20 cellular contexts compared by ENCODE assay signal in the genomic region with DNA sequence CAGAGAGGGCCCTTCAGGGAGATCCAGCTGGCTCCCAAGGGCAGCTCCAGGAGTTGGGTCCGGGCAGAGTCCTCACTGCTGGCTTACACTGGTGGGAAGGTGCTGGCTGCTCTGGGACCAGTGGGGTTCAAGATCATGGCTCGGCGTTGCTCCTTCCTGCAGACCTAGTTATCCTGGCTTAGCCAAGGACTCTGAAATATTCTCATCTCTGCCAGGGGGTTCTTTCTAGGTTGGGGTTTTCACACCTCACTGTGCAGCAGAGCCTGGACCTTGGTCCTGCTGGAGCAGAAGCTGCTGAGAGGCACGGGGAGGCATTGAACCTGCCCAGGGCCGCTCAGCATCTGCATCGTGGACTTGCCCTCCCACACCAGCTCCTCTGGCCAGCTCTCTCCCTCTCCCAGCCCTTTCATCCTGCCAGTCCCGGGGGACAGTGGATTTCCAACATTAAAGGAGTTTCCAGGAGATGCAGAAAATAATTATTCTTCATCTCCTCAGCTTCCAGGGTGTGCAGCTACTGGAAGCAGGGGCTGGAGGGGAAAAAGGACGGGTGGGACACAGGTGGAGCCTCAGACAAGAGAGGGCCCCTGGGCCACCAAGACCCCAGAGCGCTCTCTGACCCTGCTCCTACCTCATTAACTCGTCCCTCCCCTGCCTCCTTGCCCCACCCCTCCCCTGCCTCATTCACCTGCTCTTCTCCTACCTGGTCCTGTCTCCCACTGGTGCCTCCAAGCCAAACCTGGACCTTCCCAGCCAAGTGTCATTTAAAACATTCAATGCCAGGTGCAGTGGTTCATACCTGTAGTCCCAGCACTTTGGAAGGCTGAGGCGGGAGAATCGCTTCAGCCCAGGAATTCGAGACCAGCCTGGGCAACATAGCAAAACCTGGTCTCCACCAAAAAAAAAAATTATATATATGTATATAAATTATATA. TPM values are rescaled to one million over a fixed set of nuclear protein-coding genes. Genes with fewer than 3 reads are reported as not detected.
DNase-seq lines count a peak whose midpoint lies in the region; ATAC-seq and TF ChIP-seq lines count a peak whose summit lies in the region.
"Had no signal": no experiment of that assay in that cellular context is flagged by ENCODE, and none has a peak within 500 bp of the region (broad histone marks: within the 10 kb centered on the region; RNA-seq: fewer than 3 reads in every experiment).

No MANE protein-coding gene starts in this region.

- H3K36me3 ChIP-seq in right atrium auricular region = no peaks in the 10 kb centered on the region
- no peaks in the 10 kb centered on the region for H3K36me3 ChIP-seq in osteoblast (ENCODE audit: insufficient read depth, low read length)
- H3K36me3 ChIP-seq in mesendoderm (ENCODE audit: control insufficient read depth, insufficient read depth, low read length) = no peaks in the 10 kb centered on the region
- H3K36me3 ChIP-seq: neutrophil, SJSA1, thoracic aorta had no signal

- H2AK5ac ChIP-seq in mesendoderm (ENCODE audit: low read length) = no peak overlapping the region

- no peak overlapping the region for H3K4me3 ChIP-seq in right atrium auricular region
- no peak overlapping the region for H3K4me3 ChIP-seq in dorsolateral prefrontal cortex
- no peak overlapping the region for H3K4me3 ChIP-seq in osteoblast (ENCODE audit: insufficient read depth, low read length)
- no peak overlapping the region for H3K4me3 ChIP-seq in mesendoderm (ENCODE audit: low read length)
- H3K4me3 ChIP-seq: SJSA1, smooth muscle cell, thoracic aorta had no signal

- intact Hi-C loops in Right ventricle myocardium inferior (cut with DNase I) (no loop called here), dorsolateral prefrontal cortex (cut with DNase I) (no loop called here)

- H3K23ac ChIP-seq in mesendoderm (ENCODE audit: low read length) = no peak overlapping the region

- H3K4me1 ChIP-seq in right atrium auricular region (no peaks in the 10 kb centered on the region), osteoblast (ENCODE audit: insufficient read depth, low read length) (no peaks in the 10 kb centered on the region), mesendoderm (ENCODE audit: control insufficient read depth, low read depth, low read length) (no peaks in the 10 kb centered on the region)
- H3K4me1 ChIP-seq: SJSA1 had no signal

- H3K27ac ChIP-seq in right atrium auricular region (no peak overlapping the region), dorsolateral prefrontal cortex (peak overlapping the region in 47 of 59 donors; percentile 1 to 80 (median 54)), osteoblast (ENCODE audit: low read depth, low read length) (no peak overlapping the region), mesendoderm (ENCODE audit: low read depth, low read length) (no peak overlapping the region)
- H3K27ac ChIP-seq: neutrophil, SJSA1, thoracic aorta had no signal

- H4K5ac ChIP-seq in mesendoderm (ENCODE audit: low read length) = no peak overlapping the region

- no peak for ATAC-seq in Right ventricle myocardium inferior
- ATAC-seq: effector memory CD8-positive, alpha-beta T cell; esophagus mucosa; stimulated activated effector memory CD8-positive, alpha-beta T cell treated with anti-CD3 and anti-CD28 coated beads, Interleukin-12 subunit alpha, Interleukin-12 subunit beta, amount 100 ng/mL, for 72 hours had no signal

- H3K18ac ChIP-seq in mesendoderm (ENCODE audit: low read length) = no peak overlapping the region

- H3K79me2 ChIP-seq in osteoblast (ENCODE audit: insufficient read depth, low read length) (no peaks in the 10 kb centered on the region), mesendoderm (ENCODE audit: control insufficient read depth, insufficient read depth, low read length) (no peaks in the 10 kb centered on the region)

- H2BK120ac ChIP-seq in mesendoderm (ENCODE audit: low read depth, low read length) = no peak overlapping the region

- DNase-seq in right atrium auricular region (ENCODE audit: low spot score) (peak; percentile 42), Right ventricle myocardium inferior (ENCODE audit: missing footprints) (no peak), dorsolateral prefrontal cortex (peak in 7 of 10 donors; percentile 2 to 30 (median 16)), osteoblast (ENCODE audit: insufficient read length, low spot score, missing footprints) (peak; percentile 8), activated gamma-delta T cell treated with Interleukin-2 at 50 U/mL for 16 hours (no peak), mesendoderm (no peak)
- DNase-seq in stimulated activated CD4-positive, alpha-beta T cell treated with anti-CD3 and anti-CD28 coated beads, Interleukin-1b, Interleukin-23, amount 100 ng/mL, for 48 hours = no peak
- DNase-seq: CD4-positive, alpha-beta memory T cell; effector memory CD8-positive, alpha-beta T cell; foreskin melanocyte; KBM-7; NCI-H1436; NCI-H524; NK-92 treated with Interleukin-12 subunit alpha and Interleukin-12 subunit beta, amount 100 ng/mL, for 24 hours had no signal

- no peak overlapping the region for H3K9ac ChIP-seq in mesendoderm (ENCODE audit: low read length)

- TF ChIP-seq CTCF in right atrium auricular region (IDR thresholded peaks at IDR 0.05) (no peak), dorsolateral prefrontal cortex (IDR thresholded peaks at IDR 0.05 in 54 of 56, conservative IDR thresholded peaks at IDR 0.05 in 2 of 56; ENCODE audit: low read depth in 1 of 56, partially characterized antibody in 56 of 56) (no peak), osteoblast (IDR thresholded peaks at IDR 0.05; ENCODE audit: extremely low read depth, low read depth, low read length) (no peak)

- H2BK5ac ChIP-seq in mesendoderm (ENCODE audit: low read length) = no peak overlapping the region

- no peak overlapping the region for H3K4ac ChIP-seq in mesendoderm (ENCODE audit: low read depth, low read length)

- H3K56ac ChIP-seq in mesendoderm (ENCODE audit: low read length) = no peak overlapping the region

- H3K27me3 ChIP-seq in right atrium auricular region (no peaks in the 10 kb centered on the region), dorsolateral prefrontal cortex (no peaks in the 10 kb centered on the region), osteoblast (ENCODE audit: insufficient read depth, low read length) (no peaks in the 10 kb centered on the region), mesendoderm (ENCODE audit: insufficient read depth, low read length, poor library complexity) (no peaks in the 10 kb centered on the region)
- H3K27me3 ChIP-seq: neutrophil, SJSA1 had no signal

- no peak overlapping the region for H2AFZ ChIP-seq in osteoblast (ENCODE audit: low read length)

- no peak overlapping the region for H2BK15ac ChIP-seq in mesendoderm (replicated peaks; ENCODE audit: low read depth)

- H4K8ac ChIP-seq in mesendoderm (ENCODE audit: low read depth, low read length) = no peak overlapping the region

- H3K4me2 ChIP-seq in osteoblast (ENCODE audit: insufficient read depth, low read length) (no peak overlapping the region), mesendoderm (ENCODE audit: low read length) (no peak overlapping the region)
- H3K4me2 ChIP-seq: smooth muscle cell had no signal

- H3K79me1 ChIP-seq in mesendoderm (ENCODE audit: low read length) = no peaks in the 10 kb centered on the region

- no peaks in the 10 kb centered on the region for H3K9me3 ChIP-seq in right atrium auricular region
- no peaks in the 10 kb centered on the region for H3K9me3 ChIP-seq in osteoblast (ENCODE audit: low read depth, low read length)
- H3K9me3 ChIP-seq: neutrophil, SJSA1, thoracic aorta had no signal

- no peaks in the 10 kb centered on the region for H4K20me1 ChIP-seq in osteoblast (ENCODE audit: insufficient read depth, low read length)

- WGBS in mesendoderm (ENCODE audit: extremely low coverage, insufficient coverage, low lambda C conversion rate) = no CpG with 5 or more reads among the region's 13 CpGs

RNA-seq across cellular contexts. Expression of a gene that starts 42.5 kb away (rescaled TPM):
- total RNA-seq in right atrium auricular region (under 1 TPM; 0.20 to 0.44 TPM), Right ventricle myocardium inferior (1.6 TPM), dorsolateral prefrontal cortex (10 to 100 TPM; 18.7 to 66.0 (median 31.7) TPM), osteoblast (0.29 and 0.36 TPM in 2 replicates)
- 0.18 TPM for polyA plus RNA-seq in mesendoderm (2013, experiment 1 of 2)
- 0.24 TPM for polyA plus RNA-seq in mesendoderm (2013, experiment 2 of 2)
- total RNA-seq: smooth muscle cell had no signal

Comparison
In these comparisons a context has a peak if more than half of its experiments do, and no peak if none do; other contexts are left out.
1. DNase-seq: peak in right atrium auricular region (single experiment), dorsolateral prefrontal cortex (7 of 10) and osteoblast (single experiment); none in Right ventricle myocardium inferior (single experiment), stimulated activated CD4-positive, alpha-beta T cell treated with anti-CD3 and anti-CD28 coated beads, Interleukin-1b, Interleukin-23, amount 100 ng/mL, for 48 hours (single experiment), activated gamma-delta T cell treated with Interleukin-2 at 50 U/mL for 16 hours (single experiment) and mesendoderm (single experiment).
2. H3K27ac ChIP-seq: peak in dorsolateral prefrontal cortex (47 of 59); none in right atrium auricular region (0 of 2), osteoblast (single experiment) and mesendoderm (single experiment).